10 cellular contexts compared by ENCODE assay signal in the genomic region with DNA sequence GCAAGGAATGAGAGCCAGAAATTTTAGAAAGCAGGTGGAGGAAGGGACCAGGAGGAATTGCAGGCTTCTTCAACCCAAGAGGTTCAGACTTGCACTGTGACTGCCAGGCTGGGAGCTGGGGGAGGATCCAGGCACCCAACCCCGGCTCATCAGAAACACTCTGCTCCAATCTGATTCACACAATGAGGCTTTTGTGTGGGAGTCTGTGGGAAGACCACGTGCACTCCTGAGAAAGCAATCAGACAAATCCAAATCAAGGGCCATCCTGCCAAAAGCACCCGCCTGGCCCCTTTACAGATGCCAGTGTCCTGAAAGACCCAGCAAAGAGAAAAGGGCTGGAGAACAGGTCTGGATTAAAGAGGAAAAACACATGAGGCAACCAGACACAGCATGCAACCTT. TPM values are rescaled to one million over a fixed set of nuclear protein-coding genes. Genes with fewer than 3 reads are reported as not detected.
DNase-seq lines count a peak whose midpoint lies in the region; ATAC-seq and TF ChIP-seq lines count a peak whose summit lies in the region.
"Had no signal": no experiment of that assay in that cellular context is flagged by ENCODE, and none has a peak within 500 bp of the region (broad histone marks: within the 10 kb centered on the region; RNA-seq: fewer than 3 reads in every experiment).

No MANE protein-coding gene starts in this region.

- no peaks in the 10 kb centered on the region for H3K36me3 Mint-ChIP-seq in activated T-helper 17 cell treated with anti-CD3 and anti-CD28 coated beads, Interleukin-2, amount 50 U/mL, for 72 hours (ENCODE audit: low read depth)

- H3K9me3 Mint-ChIP-seq in activated T-helper 17 cell treated with anti-CD3 and anti-CD28 coated beads, Interleukin-2, amount 50 U/mL, for 72 hours, result no peaks in the 10 kb centered on the region
- H3K9me3 Mint-ChIP-seq: activated naive CD8-positive, alpha-beta T cell treated with anti-CD3 and anti-CD28 coated beads, Interleukin-2, amount 50 U/mL, for 24 hours had no signal

- DNase-seq in AG08396 (ENCODE audit: low spot score) (peak; percentile 38), globus pallidus (ENCODE audit: low spot score) (peak; percentile 97), omental fat pad (ENCODE audit: low spot score) (no peak), NCI-H1105 (lab: John Stamatoyannopoulos, UW) (no peak), D341Med (ENCODE audit: low spot score) (no peak), cortex of kidney (lab: John Stamatoyannopoulos, UW) (no peak), NCI-H2171 (lab: John Stamatoyannopoulos, UW) (no peak)
- DNase-seq: activated naive CD8-positive, alpha-beta T cell treated with anti-CD3 and anti-CD28 coated beads, Interleukin-2, amount 50 U/mL, for 24 hours; NCI-H1694 treated with DMSO at 0.1 percent for 48 hours had no signal

- no peaks in the 10 kb centered on the region for H3K27me3 Mint-ChIP-seq in activated T-helper 17 cell treated with anti-CD3 and anti-CD28 coated beads, Interleukin-2, amount 50 U/mL, for 72 hours
- H3K27me3 Mint-ChIP-seq: activated naive CD8-positive, alpha-beta T cell treated with anti-CD3 and anti-CD28 coated beads, Interleukin-2, amount 50 U/mL, for 24 hours had no signal

- H3K27ac Mint-ChIP-seq in activated T-helper 17 cell treated with anti-CD3 and anti-CD28 coated beads, Interleukin-2, amount 50 U/mL, for 72 hours, result no peak overlapping the region
- H3K27ac Mint-ChIP-seq: activated naive CD8-positive, alpha-beta T cell treated with anti-CD3 and anti-CD28 coated beads, Interleukin-2, amount 50 U/mL, for 24 hours had no signal

- H3K4me1 Mint-ChIP-seq in activated T-helper 17 cell treated with anti-CD3 and anti-CD28 coated beads, Interleukin-2, amount 50 U/mL, for 72 hours, result no peaks in the 10 kb centered on the region

- no peak for TF ChIP-seq CTCF in omental fat pad (IDR thresholded peaks at IDR 0.05)

- ATAC-seq in activated T-helper 17 cell treated with anti-CD3 and anti-CD28 coated beads, Interleukin-2, amount 50 U/mL, for 72 hours (replicated peaks), result peak; percentile 44
- peak; percentile 25 for ATAC-seq in omental fat pad (ENCODE audit: low FRiP score)
- ATAC-seq: activated naive CD8-positive, alpha-beta T cell treated with anti-CD3 and anti-CD28 coated beads, Interleukin-2, amount 50 U/mL, for 24 hours had no signal

- H3K4me3 Mint-ChIP-seq in activated T-helper 17 cell treated with anti-CD3 and anti-CD28 coated beads, Interleukin-2, amount 50 U/mL, for 72 hours, result no peak overlapping the region
- H3K4me3 Mint-ChIP-seq: activated naive CD8-positive, alpha-beta T cell treated with anti-CD3 and anti-CD28 coated beads, Interleukin-2, amount 50 U/mL, for 24 hours had no signal

RNA-seq across cellular contexts. Expression of gene SCARB1, which starts 16.0 kb away (rescaled TPM):
- total RNA-seq in activated T-helper 17 cell treated with anti-CD3 and anti-CD28 coated beads, Interleukin-2, amount 50 U/mL, for 72 hours, result 10 to 100 TPM; 17.9 to 20.9 TPM
- total RNA-seq in omental fat pad, result 10 to 100 TPM; 24.2 to 79.4 (median 59.4) TPM

Comparison
In these comparisons a context has a peak if more than half of its experiments do, and no peak if none do; other contexts are left out.
1. DNase-seq: peak in AG08396 (single experiment) and globus pallidus (single experiment); none in omental fat pad (single experiment), NCI-H1105 (single experiment), D341Med (single experiment), cortex of kidney (single experiment) and NCI-H2171 (single experiment).